Comparison of ENCODE assay signal across 24 cellular contexts in the genomic region with DNA sequence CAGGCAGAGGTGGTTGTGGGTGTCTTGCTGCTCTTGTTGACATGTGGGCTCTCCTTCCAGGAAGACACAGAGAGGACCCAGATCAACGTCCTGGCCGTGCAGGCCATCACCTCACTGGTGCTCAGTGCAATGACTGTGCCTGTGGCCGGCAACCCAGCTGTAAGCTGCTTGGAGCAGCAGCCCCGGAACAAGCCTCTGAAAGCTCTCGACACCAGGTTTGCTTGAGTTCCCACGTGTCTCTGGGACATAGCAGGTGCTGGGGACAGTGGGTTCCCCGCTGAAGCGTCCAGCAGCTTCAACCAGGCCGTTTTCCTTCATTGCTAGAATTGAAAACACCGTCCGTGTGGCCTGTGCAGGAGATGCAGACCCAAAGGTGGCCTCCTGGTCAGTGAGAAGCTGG. TPM values are rescaled to one million over a fixed set of nuclear protein-coding genes. Genes with fewer than 3 reads are reported as not detected.
"Had no signal": no experiment of that assay in that cellular context is flagged by ENCODE, and none has a peak within 500 bp of the region (broad histone marks: within the 10 kb centered on the region; RNA-seq: fewer than 3 reads in every experiment).

No MANE protein-coding gene starts in this region.

- H3K9me3 Mint-ChIP-seq: activated naive CD4-positive, alpha-beta T cell treated with anti-CD3 and anti-CD28 coated beads for 36 hours; activated naive CD8-positive, alpha-beta T cell treated with anti-CD3 and anti-CD28 coated beads, Interleukin-2, amount 50 U/mL, for 24 hours; activated T-cell treated with anti-CD3 and anti-CD28 coated beads, Interleukin-2, amount 50 U/mL, for 72 hours; immature natural killer cell; memory B cell; nephron; stimulated activated naive CD8-positive, alpha-beta T cell treated with anti-CD3 and anti-CD28 coated beads, Interleukin-15, Interleukin-2, amounts not matched to agents 100 ng/mL and 50 ng/mL, for 24 hours had no signal

- H3K4me3 Mint-ChIP-seq: activated naive CD4-positive, alpha-beta T cell treated with anti-CD3 and anti-CD28 coated beads for 36 hours; activated naive CD8-positive, alpha-beta T cell treated with anti-CD3 and anti-CD28 coated beads, Interleukin-2, amount 50 U/mL, for 24 hours; activated T-cell treated with anti-CD3 and anti-CD28 coated beads, Interleukin-2, amount 50 U/mL, for 72 hours; immature natural killer cell; memory B cell; nephron; stimulated activated naive CD8-positive, alpha-beta T cell treated with anti-CD3 and anti-CD28 coated beads, Interleukin-15, Interleukin-2, amounts not matched to agents 100 ng/mL and 50 ng/mL, for 24 hours had no signal

- ATAC-seq: activated naive CD8-positive, alpha-beta T cell treated with anti-CD3 and anti-CD28 coated beads, Interleukin-2, amount 50 U/mL, for 24 hours; activated T-cell treated with anti-CD3 and anti-CD28 coated beads, Interleukin-2, amount 50 U/mL, for 72 hours; body of pancreas; esophagus mucosa had no signal

- H3K4me1 Mint-ChIP-seq: activated naive CD8-positive, alpha-beta T cell treated with anti-CD3 and anti-CD28 coated beads, Interleukin-2, amount 50 U/mL, for 24 hours had no signal

- H3K4me3 ChIP-seq: body of pancreas, cardiac muscle cell, hepatocyte, thyroid gland had no signal

- H3K27me3 Mint-ChIP-seq: activated naive CD8-positive, alpha-beta T cell treated with anti-CD3 and anti-CD28 coated beads, Interleukin-2, amount 50 U/mL, for 24 hours; memory B cell; stimulated activated naive CD8-positive, alpha-beta T cell treated with anti-CD3 and anti-CD28 coated beads, Interleukin-15, Interleukin-2, amounts not matched to agents 100 ng/mL and 50 ng/mL, for 24 hours had no signal

- H3K9me3 ChIP-seq: body of pancreas, thyroid gland had no signal

- H3K27ac Mint-ChIP-seq: activated naive CD4-positive, alpha-beta T cell treated with anti-CD3 and anti-CD28 coated beads for 36 hours; activated naive CD8-positive, alpha-beta T cell treated with anti-CD3 and anti-CD28 coated beads, Interleukin-2, amount 50 U/mL, for 24 hours; activated T-cell treated with anti-CD3 and anti-CD28 coated beads, Interleukin-2, amount 50 U/mL, for 72 hours; memory B cell; nephron; stimulated activated naive CD8-positive, alpha-beta T cell treated with anti-CD3 and anti-CD28 coated beads, Interleukin-15, Interleukin-2, amounts not matched to agents 100 ng/mL and 50 ng/mL, for 24 hours had no signal

- H3K4me1 ChIP-seq: parathyroid adenoma, thyroid gland had no signal

- DNase-seq: activated CD4-positive, alpha-beta T cell treated with anti-CD3 and anti-CD28 coated beads for 1 hour; activated CD4-positive, alpha-beta T cell treated with anti-CD3 and anti-CD28 coated beads, Interleukin-2, amount 50 U/mL, for 4 hours; activated effector memory CD4-positive, alpha-beta T cell treated with Interleukin-2 at 50 U/mL for 16 hours; activated naive CD4-positive, alpha-beta T cell treated with anti-CD3 and anti-CD28 coated beads for 36 hours; activated naive CD8-positive, alpha-beta T cell treated with anti-CD3 and anti-CD28 coated beads, Interleukin-2, amount 50 U/mL, for 24 hours; activated T-cell treated with anti-CD3 and anti-CD28 coated beads, Interleukin-2, amount 50 U/mL, for 72 hours; dermis blood vessel endothelial cell; effector memory CD4-positive, alpha-beta T cell; foreskin melanocyte; immature natural killer cell; kidney glomerular epithelial cell; stimulated activated CD4-positive, alpha-beta T cell treated with anti-CD3 and anti-CD28 coated beads, Interleukin-12 subunit alpha, Interleukin-12 subunit beta, amount 100 ng/mL, for 4 hours; stimulated activated CD4-positive, alpha-beta T cell treated with anti-CD3 and anti-CD28 coated beads, Interleukin-4, amount 100 ng/mL, for 4 hours; substantia nigra; T-helper 9 cell; thyroid gland had no signal

- H3K27me3 ChIP-seq: body of pancreas, cardiac muscle cell, hepatocyte, thyroid gland had no signal

- H3K27ac ChIP-seq: body of pancreas, cardiac muscle cell, hepatocyte, parathyroid adenoma, thyroid gland had no signal

RNA-seq across cellular contexts. Expression of gene MSANTD1, which starts 25.6 kb away (rescaled TPM):
- polyA plus RNA-seq: immature natural killer cell had no signal
